In the genomic region with DNA sequence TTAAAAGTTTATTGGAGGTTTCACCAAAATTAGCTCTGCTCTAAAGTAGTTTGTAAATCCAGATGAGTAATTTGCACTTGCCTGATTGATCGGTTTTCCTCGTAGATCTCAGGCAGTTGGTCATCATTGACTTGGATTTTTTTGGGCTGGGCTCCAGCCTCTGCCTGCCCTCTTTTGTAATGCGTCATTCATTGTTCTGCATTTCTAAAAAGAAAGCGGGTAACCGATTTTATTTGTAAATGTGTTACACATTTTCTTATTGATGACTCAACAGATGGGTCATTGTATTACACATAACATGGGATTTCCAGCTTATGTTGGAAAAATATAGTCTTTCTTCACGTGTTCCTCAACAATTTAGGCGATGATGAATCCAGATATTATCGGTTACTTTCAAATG, we compare ENCODE assay signal across 11 cellular contexts. TPM values are rescaled to one million over a fixed set of nuclear protein-coding genes. Genes with fewer than 3 reads are reported as not detected.
DNase-seq lines count a peak whose midpoint lies in the region; ATAC-seq and TF ChIP-seq lines count a peak whose summit lies in the region.
"Had no signal": no experiment of that assay in that cellular context is flagged by ENCODE, and none has a peak within 500 bp of the region (broad histone marks: within the 10 kb centered on the region; RNA-seq: fewer than 3 reads in every experiment).

No MANE protein-coding gene starts in this region.

- H3K4me1 ChIP-seq in HUES48 (ENCODE audit: control insufficient read depth, insufficient read depth, low read length) (peaks cover 71% of the 10 kb centered on the region), muscle layer of duodenum (ENCODE audit: control insufficient read depth in 1 of 2, insufficient read depth in 2 of 2, low read length in 2 of 2) (peaks cover 15 to 21% of the 10 kb centered on the region in 2 donors)

- no peak for TF ChIP-seq CTCF in AG10803 (conservative IDR thresholded peaks at IDR 0.05; ENCODE audit: low read length)

- CTCF ChIA-PET in activated CD4-positive, alpha-beta memory T cell treated with anti-CD3 and anti-CD28 coated beads for 36 hours (lab: Charles Lee), result no interaction called here

- H3K9me3 ChIP-seq in HUES48 (ENCODE audit: control insufficient read depth, insufficient read depth, low read length), result no peaks in the 10 kb centered on the region; the same call in 1 of the 2 replicates
- H3K9me3 ChIP-seq in muscle layer of duodenum (ENCODE audit: control insufficient read depth in 1 of 2, low read length in 2 of 2), result no peaks in the 10 kb centered on the region

- H3K4me3 Mint-ChIP-seq in activated CD4-positive, alpha-beta memory T cell treated with anti-CD3 and anti-CD28 coated beads for 36 hours, result no peak overlapping the region
- H3K4me3 Mint-ChIP-seq: activated CD4-positive, alpha-beta T cell treated with anti-CD3 and anti-CD28 coated beads, Interleukin-2, amount 10 ng/mL, durations not matched to agents 24 days and 14 days; stimulated activated naive B cell treated with anti-CD40 and anti-IgM and Interleukin-4, amounts not matched to agents 10 μg/mL and 1 μg/mL and 100 μg/mL, for 72 hours had no signal

- H3K36me3 ChIP-seq in HUES48 (ENCODE audit: control insufficient read depth, insufficient read depth, low read length) (peaks cover 61% of the 10 kb centered on the region), muscle layer of duodenum (ENCODE audit: control insufficient read depth in 1 of 2, insufficient read depth in 2 of 2, low read length in 2 of 2) (peaks cover 32 to 67% of the 10 kb centered on the region in 2 donors)

- H3K4me1 Mint-ChIP-seq in activated CD4-positive, alpha-beta memory T cell treated with anti-CD3 and anti-CD28 coated beads for 36 hours (ENCODE audit: low read depth), result peaks cover 42% of the 10 kb centered on the region

- peak; percentile 89 for DNase-seq in AG10803 (ENCODE audit: low read depth)
- peak; percentile 71 for DNase-seq in dedifferentiated amniotic fluid mesenchymal stem cell (ENCODE audit: extremely low spot score)
- DNase-seq in mucosa of gallbladder (ENCODE audit: low spot score), result no peak
- no peak for DNase-seq in activated CD4-positive, alpha-beta memory T cell treated with anti-CD3 and anti-CD28 coated beads for 36 hours
- DNase-seq: activated CD4-positive, alpha-beta T cell treated with anti-CD3 and anti-CD28 coated beads, Interleukin-2, amount 10 ng/mL, durations not matched to agents 24 days and 14 days; NCI-H82; stimulated activated naive B cell treated with anti-CD40 and anti-IgM and Interleukin-4, amounts not matched to agents 10 μg/mL and 1 μg/mL and 100 μg/mL, for 72 hours had no signal

- no peak overlapping the region for H3K4me3 ChIP-seq in AG10803 (ENCODE audit: low read length)
- H3K4me3 ChIP-seq in HUES48 (ENCODE audit: low read depth, low read length), result peak overlapping the region; percentile 22
- H3K4me3 ChIP-seq in muscle layer of duodenum (ENCODE audit: low read depth in 1 of 2, low read length in 2 of 2), result peak overlapping the region in 1 of 2 donors; percentile 85

- H3K27me3 ChIP-seq in HUES48 (ENCODE audit: control insufficient read depth, insufficient read depth, low read length), result no peaks in the 10 kb centered on the region
- H3K27me3 ChIP-seq in muscle layer of duodenum (ENCODE audit: low read depth, low read length), result no peaks in the 10 kb centered on the region

- POLR2A ChIA-PET in activated CD4-positive, alpha-beta memory T cell treated with anti-CD3 and anti-CD28 coated beads for 36 hours (lab: Charles Lee), result no interaction called here

- intact Hi-C loops in activated CD4-positive, alpha-beta memory T cell treated with anti-CD3 and anti-CD28 coated beads for 36 hours (cut with micrococcal nuclease), result no loop called here

- no peaks in the 10 kb centered on the region for H3K9me3 Mint-ChIP-seq in activated CD4-positive, alpha-beta memory T cell treated with anti-CD3 and anti-CD28 coated beads for 36 hours

- H3K27ac ChIP-seq in HUES48 (ENCODE audit: low read depth, low read length) (peak overlapping the region; percentile 94), muscle layer of duodenum (ENCODE audit: low read length) (peak overlapping the region; percentile 97)

- no peaks in the 10 kb centered on the region for H3K27me3 Mint-ChIP-seq in activated CD4-positive, alpha-beta memory T cell treated with anti-CD3 and anti-CD28 coated beads for 36 hours
- H3K27me3 Mint-ChIP-seq: activated CD4-positive, alpha-beta T cell treated with anti-CD3 and anti-CD28 coated beads, Interleukin-2, amount 10 ng/mL, durations not matched to agents 24 days and 14 days had no signal

- no peak overlapping the region for H3K9ac ChIP-seq in HUES48 (ENCODE audit: low read depth, low read length)

- no peak overlapping the region for H3K27ac Mint-ChIP-seq in activated CD4-positive, alpha-beta memory T cell treated with anti-CD3 and anti-CD28 coated beads for 36 hours
- H3K27ac Mint-ChIP-seq: activated CD4-positive, alpha-beta T cell treated with anti-CD3 and anti-CD28 coated beads, Interleukin-2, amount 10 ng/mL, durations not matched to agents 24 days and 14 days; stimulated activated naive B cell treated with anti-CD40 and anti-IgM and Interleukin-4, amounts not matched to agents 10 μg/mL and 1 μg/mL and 100 μg/mL, for 72 hours had no signal

- peaks cover 65% of the 10 kb centered on the region for H3K36me3 Mint-ChIP-seq in activated CD4-positive, alpha-beta memory T cell treated with anti-CD3 and anti-CD28 coated beads for 36 hours

- ATAC-seq in HG03565 (IDR thresholded peaks at IDR 0.05; ENCODE audit: unreplicated experiment) (no peak), HG03280 (IDR thresholded peaks at IDR 0.05; ENCODE audit: unreplicated experiment) (no peak)
- ATAC-seq: stimulated activated naive B cell treated with anti-CD40 and anti-IgM and Interleukin-4, amounts not matched to agents 10 μg/mL and 1 μg/mL and 100 μg/mL, for 72 hours had no signal

RNA-seq across cellular contexts. Expression of a gene that starts 5.5 kb away (rescaled TPM):
- 93.5 TPM for total RNA-seq in mucosa of gallbladder
- total RNA-seq in activated CD4-positive, alpha-beta memory T cell treated with anti-CD3 and anti-CD28 coated beads for 36 hours, result 10 to 100 TPM; 22.1 to 25.0 TPM

Comparison
In these comparisons a context has a peak if more than half of its experiments do, and no peak if none do; other contexts are left out.
1. DNase-seq: peak in AG10803 (single experiment) and dedifferentiated amniotic fluid mesenchymal stem cell (single experiment); none in mucosa of gallbladder (single experiment) and activated CD4-positive, alpha-beta memory T cell treated with anti-CD3 and anti-CD28 coated beads for 36 hours (single experiment).